ENCODE assay signal across 25 cellular contexts in the genomic region with DNA sequence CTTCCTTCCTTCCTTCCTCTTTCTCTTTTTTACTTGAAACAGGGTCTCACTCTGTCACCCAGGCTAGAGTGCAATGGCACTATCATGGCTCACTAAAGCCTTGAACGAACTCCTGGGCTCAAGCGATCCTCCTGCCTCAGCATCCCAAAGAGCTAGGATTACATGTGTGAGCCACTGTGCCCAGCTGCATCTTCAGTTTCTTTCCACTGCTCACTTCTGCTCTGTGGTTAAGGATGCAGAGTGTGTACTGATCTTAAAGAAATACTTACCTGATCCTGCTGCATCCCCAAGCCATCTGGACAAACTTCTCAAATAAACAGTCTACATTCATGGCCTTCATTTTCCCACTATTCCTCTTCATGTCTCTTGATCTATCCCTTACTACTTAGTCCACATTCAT. TPM values are rescaled to one million over a fixed set of nuclear protein-coding genes. Genes with fewer than 3 reads are reported as not detected.
DNase-seq lines count a peak whose midpoint lies in the region; ATAC-seq and TF ChIP-seq lines count a peak whose summit lies in the region.
"Had no signal": no experiment of that assay in that cellular context is flagged by ENCODE, and none has a peak within 500 bp of the region (broad histone marks: within the 10 kb centered on the region; RNA-seq: fewer than 3 reads in every experiment).

No MANE protein-coding gene starts in this region.

- POLR2A ChIA-PET in activated CD4-positive, alpha-beta T cell treated with anti-CD3 and anti-CD28 coated beads for 36 hours (lab: Charles Lee) = no interaction called here

- peak overlapping the region; percentile 35 for H3K27ac Mint-ChIP-seq in activated CD4-positive, alpha-beta T cell treated with anti-CD3 and anti-CD28 coated beads for 36 hours
- peak overlapping the region; percentile 56 for H3K27ac Mint-ChIP-seq in stimulated activated naive CD8-positive, alpha-beta T cell treated with anti-CD3 and anti-CD28 coated beads, Interleukin-15, Interleukin-2, amounts not matched to agents 100 ng/mL and 50 ng/mL, for 24 hours
- peak overlapping the region; percentile 81 for H3K27ac Mint-ChIP-seq in activated naive CD8-positive, alpha-beta T cell treated with anti-CD3 and anti-CD28 coated beads for 36 hours
- no peak overlapping the region for H3K27ac Mint-ChIP-seq in CD14-positive monocyte
- H3K27ac Mint-ChIP-seq: HFFc6, nephron progenitor cell had no signal

- DNase-seq in activated CD4-positive, alpha-beta T cell treated with anti-CD3 and anti-CD28 coated beads for 36 hours = no peak
- DNase-seq in activated CD4-positive, alpha-beta T cell treated with anti-CD3 and anti-CD28 coated beads, Interleukin-2, amount 50 U/mL, for 48 hours = no peak
- no peak for DNase-seq in stimulated activated naive CD8-positive, alpha-beta T cell treated with anti-CD3 and anti-CD28 coated beads, Interleukin-15, Interleukin-2, amounts not matched to agents 100 U/mL and 50 U/mL, for 24 hours
- no peak for DNase-seq in activated naive CD8-positive, alpha-beta T cell treated with anti-CD3 and anti-CD28 coated beads for 36 hours
- DNase-seq in NK-92 (lab: John Stamatoyannopoulos, UW; ENCODE audit: unreplicated experiment) = no peak
- DNase-seq in CD14-positive monocyte (ENCODE audit: low spot score) = no peak
- no peak for DNase-seq in activated gamma-delta T cell treated with Interleukin-2 at 50 U/mL for 16 hours
- DNase-seq: 8988T; C1 segment of cervical spinal cord; Calu3; caudate nucleus; DMS79; effector CD8-positive, alpha-beta T cell; GDM1; HFFc6; hippocampal formation; NCI-H146; NCI-H446; NCI-H748 treated with DMSO at 0.1 percent for 48 hours; nephron progenitor cell; SHP77; stimulated activated naive CD4-positive, alpha-beta T cell treated with Interleukin-2 at 50 U/mL for 16 hours had no signal

- TF ChIP-seq CTCF in CD14-positive monocyte (IDR thresholded peaks at IDR 0.05) = no peak

- H3K27me3 Mint-ChIP-seq in activated CD4-positive, alpha-beta T cell treated with anti-CD3 and anti-CD28 coated beads for 36 hours = no peaks in the 10 kb centered on the region
- no peaks in the 10 kb centered on the region for H3K27me3 Mint-ChIP-seq in stimulated activated naive CD8-positive, alpha-beta T cell treated with anti-CD3 and anti-CD28 coated beads, Interleukin-15, Interleukin-2, amounts not matched to agents 100 ng/mL and 50 ng/mL, for 24 hours
- H3K27me3 Mint-ChIP-seq in activated naive CD8-positive, alpha-beta T cell treated with anti-CD3 and anti-CD28 coated beads for 36 hours = no peaks in the 10 kb centered on the region
- H3K27me3 Mint-ChIP-seq in CD14-positive monocyte (ENCODE audit: low read depth in 3 of 3) = peaks cover 0 to under 1% (median 0%) of the 10 kb centered on the region in 3 donors

- peaks cover 13% of the 10 kb centered on the region for H3K36me3 Mint-ChIP-seq in activated CD4-positive, alpha-beta T cell treated with anti-CD3 and anti-CD28 coated beads for 36 hours (ENCODE audit: low read depth)
- H3K36me3 Mint-ChIP-seq in stimulated activated naive CD8-positive, alpha-beta T cell treated with anti-CD3 and anti-CD28 coated beads, Interleukin-15, Interleukin-2, amounts not matched to agents 100 ng/mL and 50 ng/mL, for 24 hours (ENCODE audit: low read depth) = peaks cover 21% of the 10 kb centered on the region
- H3K36me3 Mint-ChIP-seq in activated naive CD8-positive, alpha-beta T cell treated with anti-CD3 and anti-CD28 coated beads for 36 hours = peaks cover 48% of the 10 kb centered on the region
- H3K36me3 Mint-ChIP-seq in CD14-positive monocyte = no peaks in the 10 kb centered on the region

- intact Hi-C loops in activated CD4-positive, alpha-beta T cell treated with anti-CD3 and anti-CD28 coated beads for 36 hours (cut with DNase I, micrococcal nuclease) = no loop called here
- intact Hi-C loops in CD14-positive monocyte (cut with micrococcal nuclease) = no loop called here

- H3K4me1 Mint-ChIP-seq in activated CD4-positive, alpha-beta T cell treated with anti-CD3 and anti-CD28 coated beads for 36 hours = peaks cover 75% of the 10 kb centered on the region
- H3K4me1 Mint-ChIP-seq in stimulated activated naive CD8-positive, alpha-beta T cell treated with anti-CD3 and anti-CD28 coated beads, Interleukin-15, Interleukin-2, amounts not matched to agents 100 ng/mL and 50 ng/mL, for 24 hours (ENCODE audit: low read depth) = peaks cover 82% of the 10 kb centered on the region
- peaks cover 73% of the 10 kb centered on the region for H3K4me1 Mint-ChIP-seq in activated naive CD8-positive, alpha-beta T cell treated with anti-CD3 and anti-CD28 coated beads for 36 hours
- H3K4me1 Mint-ChIP-seq in CD14-positive monocyte = peaks cover 2% of the 10 kb centered on the region

- no peak for ATAC-seq in activated CD4-positive, alpha-beta T cell treated with anti-CD3 and anti-CD28 coated beads for 36 hours
- no peak for ATAC-seq in stimulated activated naive CD8-positive, alpha-beta T cell treated with anti-CD3 and anti-CD28 coated beads, Interleukin-15, Interleukin-2, amounts not matched to agents 100 U/mL and 50 U/mL, for 24 hours
- ATAC-seq: Panc1 had no signal

- no peak overlapping the region for H3K4me3 Mint-ChIP-seq in activated CD4-positive, alpha-beta T cell treated with anti-CD3 and anti-CD28 coated beads for 36 hours
- no peak overlapping the region for H3K4me3 Mint-ChIP-seq in stimulated activated naive CD8-positive, alpha-beta T cell treated with anti-CD3 and anti-CD28 coated beads, Interleukin-15, Interleukin-2, amounts not matched to agents 100 ng/mL and 50 ng/mL, for 24 hours
- peak overlapping the region; percentile 29 for H3K4me3 Mint-ChIP-seq in activated naive CD8-positive, alpha-beta T cell treated with anti-CD3 and anti-CD28 coated beads for 36 hours
- H3K4me3 Mint-ChIP-seq in CD14-positive monocyte = no peak overlapping the region
- H3K4me3 Mint-ChIP-seq: HFFc6, nephron progenitor cell had no signal

- H3K9me3 Mint-ChIP-seq in activated CD4-positive, alpha-beta T cell treated with anti-CD3 and anti-CD28 coated beads for 36 hours (ENCODE audit: low read depth) = peaks cover 5% of the 10 kb centered on the region
- H3K9me3 Mint-ChIP-seq in stimulated activated naive CD8-positive, alpha-beta T cell treated with anti-CD3 and anti-CD28 coated beads, Interleukin-15, Interleukin-2, amounts not matched to agents 100 ng/mL and 50 ng/mL, for 24 hours = no peaks in the 10 kb centered on the region
- H3K9me3 Mint-ChIP-seq in activated naive CD8-positive, alpha-beta T cell treated with anti-CD3 and anti-CD28 coated beads for 36 hours = peaks cover 7% of the 10 kb centered on the region
- peaks cover 10 to 17% (median 14%) of the 10 kb centered on the region in 7 donors for H3K9me3 Mint-ChIP-seq in CD14-positive monocyte

- CTCF ChIA-PET in activated CD4-positive, alpha-beta T cell treated with anti-CD3 and anti-CD28 coated beads for 36 hours (lab: Charles Lee) = interaction anchor here (1.0 kb wide), 1 partner anchor 14 kb away, joined by 3 read pairs; no protein-coding TSS in a partner anchor

RNA-seq across cellular contexts. Expression of a gene that starts 13.0 kb away (rescaled TPM):
- total RNA-seq in activated CD4-positive, alpha-beta T cell treated with anti-CD3 and anti-CD28 coated beads for 36 hours = 10 to 100 TPM; 15.9 to 22.4 TPM
- total RNA-seq in activated naive CD8-positive, alpha-beta T cell treated with anti-CD3 and anti-CD28 coated beads for 36 hours = 10 to 100 TPM; 20.8 to 22.4 TPM
- under 1 TPM in 1 of 2 donors, not detected in 1; 0.46 TPM for polyA plus RNA-seq in CD14-positive monocyte
- total RNA-seq: osteocyte had no signal

Comparison
In these comparisons a context has a peak if more than half of its experiments do, and no peak if none do; other contexts are left out.
1. H3K27ac Mint-ChIP-seq: peak in activated CD4-positive, alpha-beta T cell treated with anti-CD3 and anti-CD28 coated beads for 36 hours (single experiment), stimulated activated naive CD8-positive, alpha-beta T cell treated with anti-CD3 and anti-CD28 coated beads, Interleukin-15, Interleukin-2, amounts not matched to agents 100 ng/mL and 50 ng/mL, for 24 hours (single experiment) and activated naive CD8-positive, alpha-beta T cell treated with anti-CD3 and anti-CD28 coated beads for 36 hours (single experiment); none in CD14-positive monocyte (0 of 7).